ENCODE assay signal across 11 cellular contexts in the genomic region with DNA sequence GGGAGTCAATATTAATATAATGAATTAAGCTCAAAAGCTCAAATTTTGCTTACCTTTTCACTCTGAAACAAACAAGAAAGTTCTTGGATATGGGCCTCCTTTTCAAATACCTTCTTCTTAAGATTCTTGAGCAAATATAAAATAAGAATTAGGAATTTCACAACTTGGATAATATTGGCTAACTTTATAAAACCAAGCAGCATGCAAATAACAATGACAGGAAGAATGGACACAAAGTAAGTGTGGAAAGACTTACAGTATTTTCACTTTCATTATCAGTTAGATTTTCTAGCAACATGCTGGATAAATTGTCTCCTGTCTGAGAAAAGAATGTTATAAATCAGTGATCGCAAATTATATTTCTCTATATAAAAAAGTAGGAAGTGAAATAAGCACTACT. TPM values are rescaled to one million over a fixed set of nuclear protein-coding genes. Genes with fewer than 3 reads are reported as not detected.
DNase-seq lines count a peak whose midpoint lies in the region; ATAC-seq and TF ChIP-seq lines count a peak whose summit lies in the region.
"Had no signal": no experiment of that assay in that cellular context is flagged by ENCODE, and none has a peak within 500 bp of the region (broad histone marks: within the 10 kb centered on the region; RNA-seq: fewer than 3 reads in every experiment).

No MANE protein-coding gene starts in this region.

- in situ Hi-C loops in IMR-90 (cut with MboI; ENCODE audit: low sequenced_read_pairs) = loop anchor here (25.0 kb wide), 2 partner anchors 579 to 704 kb away; no protein-coding TSS in a partner anchor

- peaks cover 2% of the 10 kb centered on the region; the same call in 1 of the 2 replicates for H3K9me1 ChIP-seq in IMR-90 (ENCODE audit: insufficient read depth, low read length)

- dilution Hi-C loops in IMR-90 (cut with HindIII; ENCODE audit: low sequenced_read_pairs, unreplicated experiment) = no loop called here

- no peak overlapping the region for H2AFZ ChIP-seq in IMR-90 (replicated peaks; ENCODE audit: low read length, poor library complexity)

- no peak overlapping the region for H3K27ac ChIP-seq in IMR-90 (ENCODE audit: insufficient read depth, low read length)

- no CpG with 5 or more reads among the region's 1 CpG for WGBS in IMR-90 (ENCODE audit: extremely low coverage in 2 of 2, insufficient read length in 1 of 2), 2 experiments

- no peak for TF ChIP-seq RAD21 in IMR-90 (IDR thresholded peaks at IDR 0.05; ENCODE audit: low read length)

- POLR2A ChIA-PET in IMR-90 (lab: Charles Lee; ENCODE audit: unreplicated experiment) = interaction anchor here (0.8 kb wide), 1 partner anchor 13 kb away, joined by 3 read pairs; the partner anchor contains the start of gene ODF2L

- H3K9ac ChIP-seq in IMR-90 (ENCODE audit: low read depth, low read length) = no peak overlapping the region

- H4K20me1 ChIP-seq in IMR-90 (ENCODE audit: insufficient read depth, low read length) = no peaks in the 10 kb centered on the region

- peak overlapping the region; percentile 17; the same call in 1 of the 2 replicates for H3K4me2 ChIP-seq in IMR-90 (ENCODE audit: low read depth, low read length)

- H4K5ac ChIP-seq in IMR-90 (ENCODE audit: low read depth, low read length) = no peak overlapping the region

- H2BK15ac ChIP-seq in IMR-90 (ENCODE audit: low read depth, low read length) = no peak overlapping the region

- no peaks in the 10 kb centered on the region for H3K9me3 ChIP-seq in IMR-90 (ENCODE audit: control insufficient read depth, insufficient read depth, low read length)

- H3K56ac ChIP-seq in IMR-90 (ENCODE audit: extremely low read depth, insufficient read depth, low read length) = no peak overlapping the region

- intact Hi-C loops in IMR-90 (cut with micrococcal nuclease) = loop anchor here (5.0 kb wide), 4 partner anchors 304 to 699 kb away; no protein-coding TSS in a partner anchor

- H3K4me1 ChIP-seq in IMR-90 (ENCODE audit: control insufficient read depth, insufficient read depth, low read length) = no peaks in the 10 kb centered on the region

- no peak overlapping the region for H4K8ac ChIP-seq in IMR-90 (ENCODE audit: low read depth in 2 of 2, low read length in 2 of 2)

- H3K14ac ChIP-seq in IMR-90 (replicated peaks; ENCODE audit: low read depth, low read length) = no peak overlapping the region

- peak; percentile 53 for ATAC-seq in GM19452 (IDR thresholded peaks at IDR 0.05; ENCODE audit: unreplicated experiment)
- ATAC-seq in IMR-90 (ENCODE audit: low read depth) = no peak

- TF ChIP-seq CTCF in GM12865 (IDR thresholded peaks at IDR 0.05; ENCODE audit: insufficient read depth, low read depth, low read length, missing control alignments) (no peak), IMR-90 (conservative IDR thresholded peaks at IDR 0.05; ENCODE audit: low read depth, low read length) (no peak)

- H2AK9ac ChIP-seq in IMR-90 (replicated peaks; ENCODE audit: low read depth, low read length, poor library complexity) = no peak overlapping the region

- DNase-seq in GM12865 (ENCODE audit: low read depth) (peak; percentile 22), IMR-90 (no peak), iris pigment epithelial cell (ENCODE audit: low read depth) (peak; percentile 20), nucleus accumbens (lab: John Stamatoyannopoulos, UW) (no peak), cortex of kidney (lab: John Stamatoyannopoulos, UW) (no peak), NCI-H146 (lab: John Stamatoyannopoulos, UW) (no peak), SW 1271 (lab: John Stamatoyannopoulos, UW) (no peak)
- DNase-seq: anterior cingulate cortex, NCI-H2081 treated with DMSO at 0.1 percent for 48 hours had no signal

- H3K23ac ChIP-seq in IMR-90 (ENCODE audit: low read depth, low read length) = no peak overlapping the region

- H3K36me3 ChIP-seq in IMR-90 (ENCODE audit: control insufficient read depth, insufficient read depth, low read length) = peaks cover 4% of the 10 kb centered on the region

- peak overlapping the region; percentile 48 for H3K4me3 ChIP-seq in GM12865 (ENCODE audit: low read depth, low read length)
- no peak overlapping the region for H3K4me3 ChIP-seq in IMR-90 (ENCODE audit: insufficient read depth, low read depth, low read length)

- H3K4ac ChIP-seq in IMR-90 (ENCODE audit: low read depth, low read length) = no peak overlapping the region

- H2BK120ac ChIP-seq in IMR-90 (ENCODE audit: low read depth, low read length) = no peak overlapping the region

- no peak overlapping the region for H4K91ac ChIP-seq in IMR-90 (ENCODE audit: insufficient read depth, low read depth, low read length)

- H2AK5ac ChIP-seq in IMR-90 (ENCODE audit: low read depth, low read length) = no peak overlapping the region

- TF ChIP-seq POLR2A in IMR-90 (IDR thresholded peaks at IDR 0.05; ENCODE audit: low read depth, low read length) = no peak

- no peak overlapping the region for H3K18ac ChIP-seq in IMR-90 (ENCODE audit: low read depth, low read length)

- no TSS peak for BruUV-seq in IMR-90 (replicated peaks; lab: Mats Ljungman, UMichigan)

- no peak overlapping the region for H2BK5ac ChIP-seq in IMR-90 (ENCODE audit: low read depth, low read length, poor library complexity, severe bottlenecking)

- no peaks in the 10 kb centered on the region for H3K27me3 ChIP-seq in IMR-90 (ENCODE audit: control insufficient read depth, insufficient read depth, low read length)

- H3K79me1 ChIP-seq in IMR-90 (ENCODE audit: low read depth in 1 of 2, low read length in 2 of 2) = peaks cover 0 to 3% of the 10 kb centered on the region in 2 experiments; a peak in 1 of 4 replicates

- CTCF ChIA-PET in IMR-90 (lab: Yijun Ruan, JAX) = no interaction called here

- no peak overlapping the region for H2BK20ac ChIP-seq in IMR-90 (ENCODE audit: low read depth, low read length)

TF ChIP-seq in IMR-90, 13 proteins besides CTCF, POLR2A, EP300 and RAD21:
- TF ChIP-seq RCOR1 (IDR thresholded peaks at IDR 0.05; ENCODE audit: insufficient replicate concordance, low read length) (no peak), USF2 (IDR thresholded peaks at IDR 0.05; ENCODE audit: low read depth, low read length) (no peak), RFX5 (IDR thresholded peaks at IDR 0.05; ENCODE audit: low read depth, low read length) (no peak), CHD1 (IDR thresholded peaks at IDR 0.05; ENCODE audit: low read depth, low read length) (no peak), MAZ (IDR thresholded peaks at IDR 0.05; ENCODE audit: borderline replicate concordance, low read depth, low read length) (no peak), CEBPB (IDR thresholded peaks at IDR 0.05; ENCODE audit: low read depth, low read length) (no peak), NFE2L2 (IDR thresholded peaks at IDR 0.05; ENCODE audit: low read depth, low read length) (no peak), FOS (IDR thresholded peaks at IDR 0.05; ENCODE audit: low read depth, low read length) (no peak), SMC3 (IDR thresholded peaks at IDR 0.05; ENCODE audit: low read depth, low read length) (no peak), BHLHE40 (IDR thresholded peaks at IDR 0.05; ENCODE audit: low read depth, low read length) (no peak), MXI1 (IDR thresholded peaks at IDR 0.05; ENCODE audit: borderline replicate concordance, low read depth, low read length) (no peak), MAFK (IDR thresholded peaks at IDR 0.05; ENCODE audit: low read depth, low read length) (no peak)
- TF ChIP-seq, protein P1, sequence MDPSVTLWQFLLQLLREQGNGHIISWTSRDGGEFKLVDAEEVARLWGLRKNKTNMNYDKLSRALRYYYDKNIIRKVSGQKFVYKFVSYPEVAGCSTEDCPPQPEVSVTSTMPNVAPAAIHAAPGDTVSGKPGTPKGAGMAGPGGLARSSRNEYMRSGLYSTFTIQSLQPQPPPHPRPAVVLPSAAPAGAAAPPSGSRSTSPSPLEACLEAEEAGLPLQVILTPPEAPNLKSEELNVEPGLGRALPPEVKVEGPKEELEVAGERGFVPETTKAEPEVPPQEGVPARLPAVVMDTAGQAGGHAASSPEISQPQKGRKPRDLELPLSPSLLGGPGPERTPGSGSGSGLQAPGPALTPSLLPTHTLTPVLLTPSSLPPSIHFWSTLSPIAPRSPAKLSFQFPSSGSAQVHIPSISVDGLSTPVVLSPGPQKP (IDR thresholded peaks at IDR 0.05; ENCODE audit: borderline replicate concordance, low read depth, low read length) = no peak
TF ChIP-seq in IMR-90: peak in this region for 0.

RNA-seq across cellular contexts. Expression of gene ODF2L, which starts 13.2 kb away (rescaled TPM):
- 10.4 and 20.0 TPM in 2 replicates for total RNA-seq in IMR-90 (2012; rRNA removed)
- 10.1 and 12.3 TPM in 2 replicates for polyA plus RNA-seq in IMR-90 (2012; rRNA removed)
- polyA plus RNA-seq in IMR-90 (2012; cell fraction: cytosol; rRNA removed) = 1.7 and 2.0 TPM in 2 replicates
- 6.4 and 25.9 TPM in 2 replicates for polyA plus RNA-seq in IMR-90 (2012; cell fraction: nucleus; rRNA removed; ENCODE audit: low replicate concordance)

RNA-seq across cellular contexts. Expression of gene CLCA2, which starts 41.1 kb away (rescaled TPM):
- under 0.01 and 0.18 TPM in 2 replicates for total RNA-seq in IMR-90 (2012; rRNA removed)
- polyA plus RNA-seq in IMR-90 (2012; rRNA removed) = 0.09 and 0.26 TPM in 2 replicates
- polyA plus RNA-seq in IMR-90 (2012; cell fraction: cytosol; rRNA removed) = 0.05 and 0.07 TPM in 2 replicates
- polyA plus RNA-seq in IMR-90 (2012; cell fraction: nucleus; rRNA removed; ENCODE audit: low replicate concordance) = 0.01 and 0.15 TPM in 2 replicates
- total RNA-seq: T-helper 2 cell treated with Interferon-gamma antibody and Interleukin-4, amounts not matched to agents 100 ng/mL and 5 ng/mL, for 36 hours had no signal

Comparison
In these comparisons a context has a peak if more than half of its experiments do, and no peak if none do; other contexts are left out.
1. DNase-seq: peak in GM12865 (single experiment) and iris pigment epithelial cell (single experiment); none in IMR-90 (single experiment), nucleus accumbens (0 of 56), cortex of kidney (single experiment), NCI-H146 (single experiment) and SW 1271 (0 of 2).